Comparison of ENCODE assay signal across 22 cellular contexts in the genomic region with DNA sequence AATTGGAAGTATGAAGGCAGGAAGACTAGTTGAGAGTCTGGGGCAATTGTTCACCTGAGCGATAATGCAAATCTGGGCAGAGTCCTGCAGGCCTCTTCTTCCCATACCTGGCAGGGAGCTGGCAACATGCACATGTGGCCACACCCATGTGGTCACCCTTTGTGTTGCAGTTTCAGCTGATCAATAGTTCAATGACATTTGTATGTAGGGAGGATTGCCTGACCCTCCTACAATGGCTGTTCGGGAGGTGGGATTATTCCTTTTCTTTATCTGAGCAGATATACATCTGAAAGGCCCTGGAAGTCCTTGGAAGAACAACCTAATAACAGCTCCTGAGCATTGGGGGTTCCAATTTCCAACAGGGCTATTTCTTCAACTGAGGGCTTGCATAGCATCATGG. TPM values are rescaled to one million over a fixed set of nuclear protein-coding genes. Genes with fewer than 3 reads are reported as not detected.
A peak's percentile ranks its signal among the peaks of the same experiment; 100 is the strongest.
DNase-seq lines count a peak whose midpoint lies in the region; ATAC-seq, FAIRE-seq and TF ChIP-seq lines count a peak whose summit lies in the region.
"Had no signal": no experiment of that assay in that cellular context is flagged by ENCODE, and none has a peak within 500 bp of the region (broad histone marks: within the 10 kb centered on the region; RNA-seq: fewer than 3 reads in every experiment).

No MANE protein-coding gene starts in this region.

- H3K9me3 ChIP-seq in HUES64 (ENCODE audit: insufficient read depth, low read depth, low read length) (no peaks in the 10 kb centered on the region), H1 (ENCODE audit: insufficient read depth in 2 of 2, low read depth in 1 of 2, low read length in 1 of 2) (no peaks in the 10 kb centered on the region), neural progenitor cell (ENCODE audit: low read depth) (no peaks in the 10 kb centered on the region)
- H3K9me3 ChIP-seq: BLaER1 had no signal

- H3K27ac ChIP-seq in GM23338 (ENCODE audit: low read depth) (no peak overlapping the region), HUES64 (ENCODE audit: low read depth, low read length) (peak overlapping the region; percentile 78; the same call in 1 of the 2 replicates), H1 (ENCODE audit: low read depth, low read length) (no peak overlapping the region), neural progenitor cell (no peak overlapping the region)
- H3K27ac ChIP-seq: BLaER1, GM23248 had no signal

- no peaks in the 10 kb centered on the region for H3K9me3 Mint-ChIP-seq in GM23338
- H3K9me3 Mint-ChIP-seq in neural progenitor cell, result no peaks in the 10 kb centered on the region
- no peaks in the 10 kb centered on the region for H3K9me3 Mint-ChIP-seq in nephron progenitor cell
- no peaks in the 10 kb centered on the region for H3K9me3 Mint-ChIP-seq in MCF 10A (ENCODE audit: unreplicated experiment)
- H3K9me3 Mint-ChIP-seq: CD4-positive, alpha-beta memory T cell; H9 had no signal

- no peak for TF ChIP-seq RAD21 in H1 (IDR thresholded peaks at IDR 0.05 in 1 of 2, conservative IDR thresholded peaks at IDR 0.05 in 1 of 2; ENCODE audit: low read depth in 2 of 2, low read length in 2 of 2)

- no peak overlapping the region for H2BK5ac ChIP-seq in H1 (ENCODE audit: low read depth, low read length)

- DNase-seq in GM23338 (ENCODE audit: low spot score) (no peak), H1 (ENCODE audit: low read depth in 1 of 2, low spot score in 2 of 2) (no peak), neural progenitor cell (ENCODE audit: low spot score) (no peak), GOT3 (lab: John Stamatoyannopoulos, UW) (no peak), nephron progenitor cell (no peak), MCF 10A (ENCODE audit: unreplicated experiment) (no peak), HT-29 (ENCODE audit: low spot score) (no peak)
- DNase-seq: 8988T; CD4-positive, alpha-beta memory T cell; DMS153; DMS79; GDM1; GM23248; H9; KBM-7 had no signal

- no peak overlapping the region for H4K5ac ChIP-seq in H1 (ENCODE audit: insufficient read length, low read depth, low read length)

- BruUV-seq in MCF 10A (replicated peaks; lab: Mats Ljungman, UMichigan), result no TSS peak

- H3K27me3 ChIP-seq in GM23338 (ENCODE audit: insufficient read depth) (no peaks in the 10 kb centered on the region), HUES64 (ENCODE audit: insufficient read depth, low read length) (no peaks in the 10 kb centered on the region), H1 (replicated peaks in 1 of 4; ENCODE audit: control insufficient read depth in 3 of 4, extremely low read depth in 1 of 4, insufficient read depth in 3 of 4, low read length in 3 of 4) (no peaks in the 10 kb centered on the region), neural progenitor cell (no peaks in the 10 kb centered on the region)
- H3K27me3 ChIP-seq: BLaER1 had no signal

- no peak overlapping the region for H4K8ac ChIP-seq in H1 (ENCODE audit: extremely low read depth, insufficient read depth, low read length)

- intact Hi-C loops in MCF 10A (cut with micrococcal nuclease), result no loop called here

- H3K4ac ChIP-seq in H1 (replicated peaks; ENCODE audit: insufficient read length, low read depth, low read length), result no peak overlapping the region

- H3K4me1 ChIP-seq in GM23338 (ENCODE audit: insufficient read depth), result peaks cover 31% of the 10 kb centered on the region
- peaks cover 26% of the 10 kb centered on the region for H3K4me1 ChIP-seq in HUES64 (ENCODE audit: insufficient read depth, low read length)
- peaks cover 0 to 16% (median 12%) of the 10 kb centered on the region in 4 experiments; a peak in 4 of 7 replicates for H3K4me1 ChIP-seq in H1 (replicated peaks in 1 of 4; ENCODE audit: control insufficient read depth in 3 of 4, insufficient read depth in 4 of 4, low read length in 3 of 4)
- peaks cover 29% of the 10 kb centered on the region for H3K4me1 ChIP-seq in neural progenitor cell
- H3K4me1 ChIP-seq: BLaER1 had no signal

- no peak overlapping the region for H2BK15ac ChIP-seq in H1 (ENCODE audit: low read length)

- peak; percentile 78 for ATAC-seq in GM23338
- ATAC-seq: HepG2 had no signal

- 0 out of 2 replicates have a peak overlapping the region, but pooled peaks have one; percentile 53 for H2BK20ac ChIP-seq in H1 (ENCODE audit: low read length)

- no peak overlapping the region for H3K56ac ChIP-seq in H1 (replicated peaks; ENCODE audit: insufficient read length, low read depth, low read length)

- 42% methylated on average over 2 of the region's 2 CpGs for WGBS in HUES64
- WGBS in H1 (ENCODE audit: extremely low coverage in 1 of 2, insufficient coverage in 1 of 2, insufficient read length in 1 of 2, insufficient replicate concordance in 2 of 2, low coverage in 1 of 2, low lambda C conversion rate in 2 of 2, missing lambda C conversion rate in 1 of 2), 2 experiments, result 31% methylated on average over 2 of the region's 2 CpGs; no CpG with 5 or more reads in 1 of the 2 experiments

- no peaks in the 10 kb centered on the region for H4K20me1 ChIP-seq in GM23338 (replicated peaks; ENCODE audit: insufficient read depth)
- no peaks in the 10 kb centered on the region for H4K20me1 ChIP-seq in H1 (replicated peaks in 1 of 2; ENCODE audit: control insufficient read depth in 1 of 2, insufficient read depth in 2 of 2, low read length in 2 of 2)
- no peaks in the 10 kb centered on the region for H4K20me1 ChIP-seq in neural progenitor cell (ENCODE audit: low read depth)
- H4K20me1 ChIP-seq: BLaER1 had no signal

- TF ChIP-seq CTCF in GM23338 (conservative IDR thresholded peaks at IDR 0.05; ENCODE audit: low read depth in 2 of 2) (no peak), H1 (IDR thresholded peaks at IDR 0.05; ENCODE audit: control extremely low read depth in 1 of 3, insufficient read depth in 1 of 3, low read depth in 1 of 3, low read length in 3 of 3) (no peak), neural progenitor cell (IDR thresholded peaks at IDR 0.05) (no peak), nephron progenitor cell (IDR thresholded peaks at IDR 0.05) (no peak), MCF 10A (IDR thresholded peaks at IDR 0.05; ENCODE audit: unreplicated experiment) (no peak)

- no peaks in the 10 kb centered on the region for H3K36me3 ChIP-seq in GM23338 (ENCODE audit: insufficient read depth)
- H3K36me3 ChIP-seq in HUES64 (ENCODE audit: insufficient read depth, low read length), result no peaks in the 10 kb centered on the region
- no peaks in the 10 kb centered on the region for H3K36me3 ChIP-seq in H1 (ENCODE audit: control insufficient read depth in 2 of 4, insufficient read depth in 4 of 4, low read length in 3 of 4)
- H3K36me3 ChIP-seq in neural progenitor cell, result no peaks in the 10 kb centered on the region
- H3K36me3 ChIP-seq: BLaER1 had no signal

- H3K79me2 ChIP-seq in GM23338 (replicated peaks; ENCODE audit: insufficient read depth), result no peaks in the 10 kb centered on the region
- H3K79me2 ChIP-seq in H1 (ENCODE audit: control insufficient read depth in 1 of 2, insufficient read depth in 2 of 2, low read length in 2 of 2), result no peaks in the 10 kb centered on the region
- no peaks in the 10 kb centered on the region for H3K79me2 ChIP-seq in neural progenitor cell (ENCODE audit: low read depth)

- H3K27ac Mint-ChIP-seq in GM23338 (0 out of 2 replicates have a peak overlapping the region, but pooled peaks have one; percentile 47), neural progenitor cell (peak overlapping the region; percentile 75), nephron progenitor cell (no peak overlapping the region), MCF 10A (ENCODE audit: low read depth, unreplicated experiment) (no peak overlapping the region)
- H3K27ac Mint-ChIP-seq: CD14-positive monocyte; CD4-positive, alpha-beta memory T cell; IgD-negative memory B cell had no signal

- H3K23ac ChIP-seq in H1 (ENCODE audit: insufficient read length), result no peak overlapping the region

- H3K4me1 Mint-ChIP-seq in GM23338 (peaks cover 33% of the 10 kb centered on the region), neural progenitor cell (peaks cover 36% of the 10 kb centered on the region), nephron progenitor cell (peaks cover 23% of the 10 kb centered on the region), MCF 10A (ENCODE audit: insufficient read depth, unreplicated experiment) (no peaks in the 10 kb centered on the region)
- H3K4me1 Mint-ChIP-seq: CD14-positive monocyte; CD4-positive, alpha-beta memory T cell had no signal

- peak overlapping the region; percentile 41 for H2BK120ac ChIP-seq in H1 (replicated peaks; ENCODE audit: low read depth, low read length)

- H3K14ac ChIP-seq in H1 (ENCODE audit: insufficient read length), result no peak overlapping the region

- peak overlapping the region; percentile 52; the same call in 1 of the 2 replicates for H3K4me2 ChIP-seq in GM23338
- peak overlapping the region; percentile 2 to 36; a peak in 2 of 4 replicates for H3K4me2 ChIP-seq in H1 (ENCODE audit: insufficient read depth in 1 of 2, low read depth in 2 of 2, low read length in 2 of 2)
- no peak overlapping the region for H3K4me2 ChIP-seq in neural progenitor cell
- H3K4me2 ChIP-seq: BLaER1 had no signal

- H3F3A ChIP-seq in GM23338 (replicated peaks; ENCODE audit: low read depth), result no peaks in the 10 kb centered on the region
- H3F3A ChIP-seq in neural progenitor cell (ENCODE audit: low read depth), result peaks cover 16% of the 10 kb centered on the region

- H3K4me3 Mint-ChIP-seq in GM23338 (peak overlapping the region; percentile 20; the same call in 1 of the 3 replicates), neural progenitor cell (no peak overlapping the region), nephron progenitor cell (no peak overlapping the region), MCF 10A (ENCODE audit: unreplicated experiment) (no peak overlapping the region)
- H3K4me3 Mint-ChIP-seq: CD14-positive monocyte; CD4-positive, alpha-beta memory T cell; H9; IgD-negative memory B cell had no signal

- CTCF ChIA-PET in H1 (lab: Charles Lee; ENCODE audit: partially characterized antibody) (interaction anchor here (0.7 to 4.3 kb wide), 5 partner anchors 9 to 148 kb away, joined by 3 to 23 read pairs (median 9); no protein-coding TSS in a partner anchor), MCF 10A (lab: Yijun Ruan, JAX) (interaction anchor here (0.6 to 2.5 kb wide), 4 partner anchors 8 to 149 kb away, joined by 3 to 20 read pairs (median 6); no protein-coding TSS in a partner anchor)

- H3K18ac ChIP-seq in H1 (ENCODE audit: extremely low read depth, low read length), result no peak overlapping the region; the same call in 1 of the 2 replicates

- no peak for TF ChIP-seq POLR2A in H1 (IDR thresholded peaks at IDR 0.05; ENCODE audit: control extremely low read depth in 1 of 2, low read depth in 2 of 2, low read length in 2 of 2)

- H3K9me2 ChIP-seq in GM23338 (ENCODE audit: insufficient read depth), result peaks cover 6% of the 10 kb centered on the region; the same call in 1 of the 2 replicates

- H3K36me3 Mint-ChIP-seq in GM23338 (ENCODE audit: low read depth) (no peaks in the 10 kb centered on the region), neural progenitor cell (no peaks in the 10 kb centered on the region), nephron progenitor cell (ENCODE audit: low read depth) (no peaks in the 10 kb centered on the region), MCF 10A (ENCODE audit: insufficient read depth, unreplicated experiment) (no peaks in the 10 kb centered on the region)
- H3K36me3 Mint-ChIP-seq: CD14-positive monocyte; CD4-positive, alpha-beta memory T cell; IgD-negative memory B cell had no signal

- H3K4me3 ChIP-seq in GM23338 (no peak overlapping the region), HUES64 (ENCODE audit: low read length) (no peak overlapping the region), H1 (ENCODE audit: extremely low read depth in 1 of 4, insufficient read depth in 2 of 4, low read depth in 3 of 4, low read length in 4 of 4) (no peak overlapping the region), neural progenitor cell (no peak overlapping the region)
- H3K4me3 ChIP-seq: BLaER1, GM23248 had no signal

- H3K27me3 Mint-ChIP-seq in GM23338 (ENCODE audit: insufficient read depth, low read depth, poor library complexity) (peaks cover 5% of the 10 kb centered on the region), neural progenitor cell (ENCODE audit: insufficient read depth, low read depth) (peaks cover 2% of the 10 kb centered on the region), nephron progenitor cell (ENCODE audit: low read depth, poor library complexity) (peaks cover 6% of the 10 kb centered on the region), MCF 10A (ENCODE audit: insufficient read depth, unreplicated experiment) (no peaks in the 10 kb centered on the region)

- no peaks in the 10 kb centered on the region; the same call in 1 of the 2 replicates for H3K23me2 ChIP-seq in H1 (ENCODE audit: low read depth, low read length)

- no peaks in the 10 kb centered on the region for H3K79me1 ChIP-seq in H1 (ENCODE audit: low read depth, low read length)

- POLR2A ChIA-PET in H1 (lab: Charles Lee; ENCODE audit: partially characterized antibody) (interaction anchor here (0.6 to 1.1 kb wide), 2 partner anchors 120 to 148 kb away, joined by 3 read pairs; no protein-coding TSS in a partner anchor), MCF 10A (lab: Yijun Ruan, JAX) (interaction anchor here (0.7 to 1.0 kb wide), 2 partner anchors 8 to 273 kb away, joined by 3 to 4 read pairs; no protein-coding TSS in a partner anchor)

- no peak for FAIRE-seq in H1 (lab: Jason Lieb, UNC)
- FAIRE-seq: GM12892, GM19239, HepG2 had no signal

- H3K9ac ChIP-seq in HUES64 (ENCODE audit: low read depth, low read length) (no peak overlapping the region), H1 (replicated peaks in 1 of 4; ENCODE audit: extremely low read depth in 1 of 4, low read depth in 3 of 4, low read length in 3 of 4) (no peak overlapping the region), neural progenitor cell (no peak overlapping the region)
- H3K9ac ChIP-seq: BLaER1, GM23248 had no signal

- 0 out of 2 replicates have a peak overlapping the region, but pooled peaks have one; percentile 60 for H2BK12ac ChIP-seq in H1 (ENCODE audit: low read depth, low read length)

- TF ChIP-seq EP300 in H1 (IDR thresholded peaks at IDR 0.05; ENCODE audit: borderline replicate concordance in 1 of 2, low read depth in 2 of 2, low read length in 2 of 2), result no peak

- no peak overlapping the region for H4K91ac ChIP-seq in H1 (replicated peaks; ENCODE audit: insufficient read length, low read length)

- H2AFZ ChIP-seq in GM23338 (0 out of 2 replicates have a peak overlapping the region, but pooled peaks have one; percentile 79), H1 (ENCODE audit: low read length) (no peak overlapping the region), neural progenitor cell (replicated peaks) (no peak overlapping the region)
- H2AFZ ChIP-seq: GM23248 had no signal

- H2AK5ac ChIP-seq in H1 (ENCODE audit: low read depth, low read length), result no peak overlapping the region

RNA-seq across cellular contexts. Expression of gene TRIM45, which starts 15.2 kb away (rescaled TPM):
- total RNA-seq in GM23338 (2014; rRNA removed; shearing (Covaris generic)), result 11.6 and 15.0 TPM in 2 replicates
- 7.9 and 8.8 TPM in 2 replicates for polyA plus RNA-seq in GM23338 (2016; fragmentation: Nextera tagmentation; extraction: Ambion mirVana)
- 7.9 TPM for polyA plus RNA-seq in HUES64 (2013, experiment 1 of 2)
- 8.4 TPM for polyA plus RNA-seq in HUES64 (2013, experiment 2 of 2)
- total RNA-seq in H1 (2021; fragmentation: NEBNext Ultra II Directional; extraction: Animal tissue kit (Norgen Biotek cat#: 25700)), result 15.6 and 16.7 TPM in 2 replicates
- 13.7 and 15.0 TPM in 2 replicates for polyA plus RNA-seq in H1 (2011; rRNA removed)
- polyA plus RNA-seq in H1 (2011; cell fraction: cytosol; rRNA removed), result 22.2 TPM
- polyA plus RNA-seq in H1 (2011; cell fraction: nucleus; rRNA removed), result 25.4 TPM
- polyA plus RNA-seq in H1 (2012, experiment 1 of 2), result 17.4 to 23.5 TPM (median 19.7 TPM) in 4 replicates
- 5.0 TPM for polyA plus RNA-seq in H1 (2012, experiment 2 of 2)
- 9.2 TPM for polyA plus RNA-seq in H1 (2013, experiment 1 of 2)
- polyA plus RNA-seq in H1 (2013, experiment 2 of 2), result 7.9 TPM
- polyA minus RNA-seq in H1 (2011; rRNA and poly(A)+ RNA removed), result 12.7 and 13.1 TPM in 2 replicates
- 7.6 TPM for polyA minus RNA-seq in H1 (2011; cell fraction: cytosol; rRNA and poly(A)+ RNA removed)
- 10.7 TPM for polyA minus RNA-seq in H1 (2011; cell fraction: nucleus; rRNA and poly(A)+ RNA removed)
- total RNA-seq in neural progenitor cell (ENCODE audit: low replicate concordance), result 15.7 and 19.0 TPM in 2 replicates
- total RNA-seq in MCF 10A (2022), result 1.6 and 2.9 TPM in 2 replicates
- total RNA-seq in HT-29 (2014; rRNA removed; shearing (Covaris generic)), result 0.94 and 1.5 TPM in 2 replicates

Comparison
In these comparisons a context has a peak if more than half of its experiments do, and no peak if none do; other contexts are left out.
1. H3K27ac Mint-ChIP-seq: peak in GM23338 (single experiment) and neural progenitor cell (single experiment); none in nephron progenitor cell (single experiment) and MCF 10A (single experiment).